ENCODE assay signal across 9 cellular contexts in the genomic region with DNA sequence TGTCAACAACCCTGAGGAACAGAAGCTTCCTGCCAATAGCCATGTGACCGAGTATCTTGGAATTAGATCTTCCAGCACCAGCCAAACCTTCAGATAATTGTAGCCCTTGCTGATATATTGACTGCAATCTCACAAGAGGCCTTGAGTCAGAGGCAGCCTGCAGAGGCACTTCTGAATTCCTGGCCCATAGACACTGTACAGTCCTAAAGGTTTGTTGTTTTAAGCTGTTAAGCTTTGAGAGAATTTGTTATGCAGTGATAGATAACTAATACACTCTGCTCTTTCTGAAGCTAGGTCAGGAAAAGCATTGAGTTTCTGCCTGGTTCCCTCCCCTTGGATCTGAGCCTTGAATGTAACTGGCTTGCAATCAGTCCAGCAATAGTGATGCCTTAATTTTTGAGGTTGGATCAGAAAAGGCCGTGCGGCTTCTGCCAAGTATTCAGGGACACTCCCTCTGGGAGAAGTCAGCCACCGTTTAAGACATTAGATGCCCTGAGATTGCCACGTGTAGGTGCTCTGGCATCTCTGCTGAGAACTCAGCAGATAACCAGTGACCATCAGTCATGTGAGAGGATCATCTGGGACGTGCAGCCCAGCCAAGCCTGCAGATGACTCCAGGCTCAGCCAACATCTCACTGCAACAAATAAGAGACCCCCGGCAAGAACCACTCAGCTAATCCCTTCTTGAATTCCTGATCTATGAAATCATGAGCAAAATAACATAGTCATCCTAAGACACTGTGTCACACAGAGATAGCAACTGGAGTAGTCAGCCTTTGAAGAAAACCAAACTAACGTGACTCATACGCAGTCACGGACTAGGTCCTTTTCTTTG.
DNase-seq lines count a peak whose midpoint lies in the region; ATAC-seq and TF ChIP-seq lines count a peak whose summit lies in the region.
"Had no signal": no experiment of that assay in that cellular context is flagged by ENCODE, and none has a peak within 500 bp of the region (broad histone marks: within the 10 kb centered on the region; RNA-seq: fewer than 3 reads in every experiment).

No MANE protein-coding gene starts in this region.

- H3K4me2 ChIP-seq in neuronal stem cell (ENCODE audit: insufficient read depth, low read length, poor library complexity, severe bottlenecking), result no peak overlapping the region

- H2BK120ac ChIP-seq in neuronal stem cell (ENCODE audit: low read depth, low read length), result no peak overlapping the region

- no peak overlapping the region for H3K4me3 Mint-ChIP-seq in neural crest cell

- H3K36me3 ChIP-seq in neuronal stem cell (replicated peaks in 1 of 2; ENCODE audit: control insufficient read depth in 2 of 2, insufficient read depth in 2 of 2, low read length in 2 of 2), result no peaks in the 10 kb centered on the region

- H2AK5ac ChIP-seq in neuronal stem cell (ENCODE audit: low read depth, low read length), result no peak overlapping the region

- no peak overlapping the region for H3K18ac ChIP-seq in neuronal stem cell (ENCODE audit: low read length)

- H3K14ac ChIP-seq in neuronal stem cell (ENCODE audit: low read length), result no peak overlapping the region

- no peak overlapping the region for H3K4me3 ChIP-seq in epithelial cell of proximal tubule (ENCODE audit: low read depth, low read length)
- H3K4me3 ChIP-seq in neuronal stem cell (ENCODE audit: low read length in 2 of 2), result no peak overlapping the region

- H3K9me3 Mint-ChIP-seq in neural crest cell, result peaks cover 4% of the 10 kb centered on the region

- H3K27me3 Mint-ChIP-seq in neural crest cell (ENCODE audit: low read depth), result no peaks in the 10 kb centered on the region

- ATAC-seq in HG02588 (IDR thresholded peaks at IDR 0.05; ENCODE audit: unreplicated experiment), result no peak

- TF ChIP-seq CTCF in AG09319 (IDR thresholded peaks at IDR 0.05; ENCODE audit: low read depth, low read length) (no peak), epithelial cell of proximal tubule (conservative IDR thresholded peaks at IDR 0.05; ENCODE audit: low read depth, low read length) (no peak), neural crest cell (conservative IDR thresholded peaks at IDR 0.05) (no peak), GM10248 (IDR thresholded peaks at IDR 0.05; ENCODE audit: control extremely low read depth, extremely low read depth, low read depth, missing control alignments) (no peak)

- no CpG with 5 or more reads among the region's 10 CpGs for WGBS in neuronal stem cell (ENCODE audit: extremely low coverage in 2 of 2, insufficient read length in 2 of 2, insufficient replicate concordance in 1 of 2), 2 donors

- H3K4ac ChIP-seq in neuronal stem cell (ENCODE audit: low read length), result no peak overlapping the region

- H2BK5ac ChIP-seq in neuronal stem cell (ENCODE audit: low read length), result no peak overlapping the region

- no peak overlapping the region for H2BK15ac ChIP-seq in neuronal stem cell (ENCODE audit: low read length)

- no peaks in the 10 kb centered on the region for H3K36me3 Mint-ChIP-seq in neural crest cell (ENCODE audit: low read depth)

- POLR2A ChIA-PET in GM10248 (lab: Yijun Ruan, JAX), result no interaction called here

- CTCF ChIA-PET in GM10248 (lab: Yijun Ruan, JAX), result no interaction called here

- no peak overlapping the region for H4K8ac ChIP-seq in neuronal stem cell (ENCODE audit: low read depth, low read length)

- no peak overlapping the region for H3K9ac ChIP-seq in neuronal stem cell (ENCODE audit: low read depth, low read length, poor library complexity)

- H3K4me1 ChIP-seq in neuronal stem cell (ENCODE audit: control insufficient read depth in 2 of 2, insufficient read depth in 1 of 2, low read depth in 1 of 2, low read length in 2 of 2), result no peaks in the 10 kb centered on the region

- DNase-seq in AG09319 (ENCODE audit: extremely low read depth, low read depth), result peak; percentile 89
- peak; percentile 96 for DNase-seq in NCI-H460 (ENCODE audit: extremely low read depth, low read depth)
- peak; percentile 91 for DNase-seq in epithelial cell of proximal tubule (ENCODE audit: low read depth)
- no peak for DNase-seq in neural crest cell (ENCODE audit: low read depth, low spot score)
- no peak for DNase-seq in GM10248 (ENCODE audit: extremely low spot score)
- DNase-seq in neuronal stem cell (ENCODE audit: low spot score), result no peak
- DNase-seq in iPS-NIHi11 (ENCODE audit: low spot score), result no peak
- DNase-seq: DND-41 had no signal

- H3K27me3 ChIP-seq in neuronal stem cell (ENCODE audit: control insufficient read depth in 3 of 3, insufficient read depth in 3 of 3, low read depth in 1 of 3, low read length in 3 of 3), result no peaks in the 10 kb centered on the region

- peak overlapping the region; percentile 79 for H3K27ac Mint-ChIP-seq in neural crest cell (ENCODE audit: unreplicated experiment)

- no peak overlapping the region for H3K23ac ChIP-seq in neuronal stem cell (ENCODE audit: low read depth, low read length, poor library complexity)

- H3K27ac ChIP-seq in neuronal stem cell (replicated peaks; ENCODE audit: low read length), result no peak overlapping the region

- H3K9me3 ChIP-seq in neuronal stem cell (replicated peaks in 1 of 2; ENCODE audit: control insufficient read depth in 2 of 2, insufficient read depth in 1 of 2, low read depth in 1 of 2, low read length in 2 of 2), result no peaks in the 10 kb centered on the region

- H3K4me1 Mint-ChIP-seq in neural crest cell, result no peaks in the 10 kb centered on the region

- no peak overlapping the region for H2BK12ac ChIP-seq in neuronal stem cell (ENCODE audit: low read length)

- no peak overlapping the region for H2AFZ ChIP-seq in neuronal stem cell (ENCODE audit: low read length)

- H3K79me1 ChIP-seq in neuronal stem cell (ENCODE audit: low read depth, low read length), result no peaks in the 10 kb centered on the region

- no peak overlapping the region for H4K91ac ChIP-seq in neuronal stem cell (ENCODE audit: low read depth, low read length, poor library complexity)

Comparison
In these comparisons a context has a peak if more than half of its experiments do, and no peak if none do; other contexts are left out.
1. DNase-seq: peak in AG09319 (single experiment), NCI-H460 (single experiment) and epithelial cell of proximal tubule (single experiment); none in neural crest cell (single experiment), GM10248 (single experiment), neuronal stem cell (single experiment) and iPS-NIHi11 (single experiment).